ENCODE assay signal across 8 cellular contexts in the genomic region with DNA sequence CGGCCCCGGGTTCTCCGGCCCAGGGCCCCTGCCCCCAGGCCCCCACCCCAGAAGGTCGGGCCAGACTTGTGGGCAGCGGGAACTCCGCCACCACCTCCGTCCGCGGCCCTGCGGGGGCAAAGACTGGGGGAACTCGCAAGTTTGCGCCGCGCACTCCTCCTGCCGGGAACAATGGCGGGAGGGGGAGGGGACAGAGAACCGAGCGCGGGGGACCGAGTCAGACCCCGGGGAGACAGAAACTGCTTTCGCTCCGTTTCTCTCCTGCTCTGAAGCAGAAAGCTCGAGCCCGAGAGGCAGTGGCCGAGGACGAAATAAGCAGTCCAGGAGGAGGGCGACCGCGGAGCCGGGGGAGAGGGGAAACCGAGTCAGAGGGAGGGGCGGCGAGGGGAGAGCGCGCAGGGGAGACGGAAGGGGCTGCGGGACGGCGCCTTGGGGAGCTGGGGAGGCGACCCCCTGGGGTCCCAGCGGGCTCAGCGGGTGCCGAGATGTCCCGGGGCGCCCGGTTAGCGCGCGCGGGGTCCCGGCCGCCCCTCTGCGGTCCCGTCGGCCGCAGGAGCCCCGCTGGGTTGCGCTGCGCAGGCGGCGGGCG. TPM values are rescaled to one million over a fixed set of nuclear protein-coding genes. Genes with fewer than 3 reads are reported as not detected.
DNase-seq lines count a peak whose midpoint lies in the region; ATAC-seq, FAIRE-seq and TF ChIP-seq lines count a peak whose summit lies in the region.

No MANE protein-coding gene starts in this region.

- H3K79me2 ChIP-seq in GM12878 (ENCODE audit: control insufficient read depth, insufficient read depth, low read length), result no peaks in the 10 kb centered on the region

- no peaks in the 10 kb centered on the region for H3K36me3 Mint-ChIP-seq in CD4-positive, alpha-beta T cell (ENCODE audit: low read depth)
- peaks cover 6% of the 10 kb centered on the region for H3K36me3 Mint-ChIP-seq in stimulated activated memory B cell treated with anti-CD40 and anti-IgM and Interleukin-4, amounts not matched to agents 10 μg/mL and 1 μg/mL and 100 μg/mL, for 72 hours

- H3K27me3 Mint-ChIP-seq in CD4-positive, alpha-beta T cell, result no peaks in the 10 kb centered on the region
- H3K27me3 Mint-ChIP-seq in stimulated activated memory B cell treated with anti-CD40 and anti-IgM and Interleukin-4, amounts not matched to agents 10 μg/mL and 1 μg/mL and 100 μg/mL, for 72 hours, result no peaks in the 10 kb centered on the region

- no peak overlapping the region for H3K27ac Mint-ChIP-seq in CD4-positive, alpha-beta T cell
- H3K27ac Mint-ChIP-seq in stimulated activated memory B cell treated with anti-CD40 and anti-IgM and Interleukin-4, amounts not matched to agents 10 μg/mL and 1 μg/mL and 100 μg/mL, for 72 hours, result peak overlapping the region; percentile 86

- in situ Hi-C loops in GM12878 (cut with MboI), result no loop called here

- no TSS peak for BruUV-seq in GM12878 (replicated peaks; lab: Mats Ljungman, UMichigan)

- peak overlapping the region; percentile 44 for H3K4me2 ChIP-seq in GM12878 (ENCODE audit: control insufficient read depth, insufficient read depth)

- H4K20me1 ChIP-seq in GM12878 (ENCODE audit: control insufficient read depth, insufficient read depth), result no peaks in the 10 kb centered on the region; the same call in 1 of the 2 replicates

- no peaks in the 10 kb centered on the region for H3K36me3 ChIP-seq in GM12878 (ENCODE audit: control insufficient read depth in 2 of 2, insufficient read depth in 2 of 2, low read length in 1 of 2)

- no peaks in the 10 kb centered on the region for H3K4me1 ChIP-seq in GM12878 (ENCODE audit: control insufficient read depth, insufficient read depth, low read length)

- no peak overlapping the region for H3K27ac ChIP-seq in CD4-positive, alpha-beta T cell (ENCODE audit: low read depth, low read length)
- no peak overlapping the region for H3K27ac ChIP-seq in GM12878 (ENCODE audit: control insufficient read depth, insufficient read depth)

- WGBS in GM12878 (ENCODE audit: insufficient coverage, insufficient replicate concordance, low lambda C conversion rate, missing lambda C conversion rate), result 3% methylated on average over 39 of the region's 63 CpGs

- RAD21 ChIA-PET in GM12878 (lab: Charles Lee; ENCODE audit: unreplicated experiment), result no interaction called here

- TF ChIP-seq RAD21 in GM12878 (IDR thresholded peaks at IDR 0.05; ENCODE audit: insufficient read depth, low read depth, low read length), result no peak

- H3K9ac ChIP-seq in GM12878 (ENCODE audit: control insufficient read depth, insufficient read depth, low read length), result no peak overlapping the region

- TF ChIP-seq CTCF in CD4-positive, alpha-beta T cell (IDR thresholded peaks at IDR 0.05), result no peak
- no peak for TF ChIP-seq CTCF in GM12878 (IDR thresholded peaks at IDR 0.05 in 2 of 3, conservative IDR thresholded peaks at IDR 0.05 in 1 of 3; ENCODE audit: control insufficient read depth in 2 of 3, extremely low read depth in 1 of 3, insufficient read depth in 1 of 3, low read depth in 3 of 3, low read length in 3 of 3)

- CTCF ChIA-PET in CD4-positive, alpha-beta T cell (lab: Charles Lee), result no interaction called here
- CTCF ChIA-PET in GM12878 (lab: Yijun Ruan, JAX), result no interaction called here

- peak overlapping the region; percentile 18 for H2AFZ ChIP-seq in GM12878 (ENCODE audit: control insufficient read depth, low read depth, low read length)

- no peak for TF ChIP-seq EP300 in GM12878 (IDR thresholded peaks at IDR 0.05; ENCODE audit: borderline replicate concordance in 1 of 2, control insufficient read depth in 1 of 2, low read depth in 2 of 2, low read length in 2 of 2)

- DNase-seq in CD4-positive, alpha-beta T cell, result peak in 1 of 10 experiments; percentile 49
- DNase-seq in NCI-H748 (lab: John Stamatoyannopoulos, UW; ENCODE audit: unreplicated experiment) (peak; percentile 54), GM12878 (ENCODE audit: low read depth, low spot score) (no peak), left lobe of liver (ENCODE audit: low spot score) (no peak), NCI-H2196 (lab: John Stamatoyannopoulos, UW; ENCODE audit: unreplicated experiment) (no peak)
- DNase-seq in NK-92 treated with Interleukin-12 subunit alpha and Interleukin-12 subunit beta, amount 100 ng/mL, for 24 hours (lab: John Stamatoyannopoulos, UW), result no peak

- peak overlapping the region; percentile 27; the same call in 1 of the 2 replicates for H3K4me3 ChIP-seq in GM12878

- peak overlapping the region; percentile 73 for H3K4me3 Mint-ChIP-seq in CD4-positive, alpha-beta T cell
- H3K4me3 Mint-ChIP-seq in stimulated activated memory B cell treated with anti-CD40 and anti-IgM and Interleukin-4, amounts not matched to agents 10 μg/mL and 1 μg/mL and 100 μg/mL, for 72 hours, result peak overlapping the region; percentile 94

- FAIRE-seq in GM12878 (lab: Jason Lieb, UNC), result no peak

- no peaks in the 10 kb centered on the region for H3K9me3 Mint-ChIP-seq in CD4-positive, alpha-beta T cell
- H3K9me3 Mint-ChIP-seq in stimulated activated memory B cell treated with anti-CD40 and anti-IgM and Interleukin-4, amounts not matched to agents 10 μg/mL and 1 μg/mL and 100 μg/mL, for 72 hours, result no peaks in the 10 kb centered on the region

- POLR2A ChIA-PET in CD4-positive, alpha-beta T cell (lab: Charles Lee), result interaction anchor here (0.6 to 1.4 kb wide), 3 partner anchors 129 to 152 kb away, joined by 3 to 4 read pairs (median 3); no protein-coding TSS in a partner anchor
- POLR2A ChIA-PET in GM12878 (lab: Charles Lee), result no interaction called here

- ATAC-seq in CD4-positive, alpha-beta T cell (ENCODE audit: poor library complexity), result no peak
- ATAC-seq in GM12878 (no peak), left lobe of liver (peak; percentile 5), HG03097 (IDR thresholded peaks at IDR 0.05; ENCODE audit: low FRiP score, unreplicated experiment) (no peak)
- peak; percentile 37 for ATAC-seq in stimulated activated memory B cell treated with anti-CD40 and anti-IgM and Interleukin-4, amounts not matched to agents 10 μg/mL and 1 μg/mL and 100 μg/mL, for 72 hours

- H3K27me3 ChIP-seq in CD4-positive, alpha-beta T cell (ENCODE audit: control insufficient read depth, insufficient read depth, low read length), result no peaks in the 10 kb centered on the region
- H3K27me3 ChIP-seq in GM12878 (replicated peaks in 1 of 2; ENCODE audit: control insufficient read depth in 2 of 2, insufficient read depth in 2 of 2, low read length in 1 of 2), result peaks cover 0 to 6% of the 10 kb centered on the region in 2 experiments; a peak in 3 of 4 replicates

- no peaks in the 10 kb centered on the region for H3K9me3 ChIP-seq in CD4-positive, alpha-beta T cell (ENCODE audit: control insufficient read depth, low read length)
- peaks cover 2% of the 10 kb centered on the region; the same call in 1 of the 3 replicates for H3K9me3 ChIP-seq in GM12878 (replicated peaks; ENCODE audit: control insufficient read depth, insufficient read depth, low read length)

- H3K4me1 Mint-ChIP-seq in CD4-positive, alpha-beta T cell (ENCODE audit: low read depth), result peaks cover 5% of the 10 kb centered on the region
- peaks cover 66% of the 10 kb centered on the region for H3K4me1 Mint-ChIP-seq in stimulated activated memory B cell treated with anti-CD40 and anti-IgM and Interleukin-4, amounts not matched to agents 10 μg/mL and 1 μg/mL and 100 μg/mL, for 72 hours

- intact Hi-C loops in CD4-positive, alpha-beta T cell (cut with DNase I, micrococcal nuclease), result no loop called here
- intact Hi-C loops in GM12878 (cut with micrococcal nuclease; ENCODE audit: unreplicated experiment), result no loop called here

- no peak for TF ChIP-seq POLR2A in GM12878 (IDR thresholded peaks at IDR 0.05; ENCODE audit: low read depth, low read length)

- SMC1A ChIA-PET in GM12878 (lab: Charles Lee; ENCODE audit: uncharacterized antibody, unreplicated experiment), result no interaction called here

TF ChIP-seq in GM12878, 131 proteins besides CTCF, POLR2A, EP300 and RAD21 (continues in another document):
- TF ChIP-seq SREBF2 (IDR thresholded peaks at IDR 0.05; ENCODE audit: low read length) (no peak), MTA3 (IDR thresholded peaks at IDR 0.05; ENCODE audit: borderline replicate concordance, low read length) (no peak), TAF1 (IDR thresholded peaks at IDR 0.05; ENCODE audit: borderline replicate concordance, low read depth, low read length) (no peak), E2F4 (IDR thresholded peaks at IDR 0.05; ENCODE audit: low read depth, low read length) (no peak), BRCA1 (IDR thresholded peaks at IDR 0.05; ENCODE audit: low read depth, low read length) (no peak)

RNA-seq across cellular contexts. Expression of gene TP53I11, which starts 0.6 kb away (rescaled TPM):
- 1 to 10 TPM; 3.5 to 4.6 TPM for total RNA-seq in CD4-positive, alpha-beta T cell
- total RNA-seq in GM12878 (2013; cell fraction: nucleolus; rRNA removed), result not detected in 2 replicates
- total RNA-seq in GM12878 (2014; rRNA removed) (0.17 TPM in 1 of 2 replicates, not detected in the other), GM12878 (2014; rRNA removed; fragmentation: Illumina TruSeq; extraction: Trizol) (not detected in 2 replicates), GM12878 (2021) (0.21 and 0.23 TPM in 2 replicates), left lobe of liver (8.7 TPM)
- polyA plus RNA-seq in GM12878 (2011; ENCODE audit: low read depth), result 0.30 TPM
- polyA plus RNA-seq in GM12878 (2011; rRNA removed) (0.10 and 0.27 TPM in 2 replicates), GM12878 (2014; fragmentation: Illumina TruSeq; extraction: Trizol) (0.03 TPM in 1 of 2 replicates, not detected in the other), GM12878 (2014; fragmentation: Nextera tagmentation; extraction: Ambion mirVana) (not detected), GM12878 (2014; rRNA removed) (0.08 and 0.24 TPM in 2 replicates), GM12878 (2016; fragmentation: Nextera tagmentation; extraction: Ambion mirVana) (under 1 TPM; 0.15 to 0.28 TPM)
- 0.39 and 0.60 TPM in 2 replicates for polyA plus RNA-seq in GM12878 (2011; cell fraction: cytosol; rRNA removed)
- 0.57 and 0.85 TPM in 2 replicates for polyA plus RNA-seq in GM12878 (2011; cell fraction: nucleus; rRNA removed)
- polyA plus RNA-seq in GM12878 (2012), result 1.2 and 1.5 TPM in 2 replicates
- polyA minus RNA-seq in GM12878 (2011; rRNA and poly(A)+ RNA removed), result 0.15 and 0.77 TPM in 2 replicates
- 1.1 TPM in 1 of 2 replicates, not detected in the other for polyA minus RNA-seq in GM12878 (2011; cell fraction: cytosol; rRNA and poly(A)+ RNA removed)
- 0.60 and 1.4 TPM in 2 replicates for polyA minus RNA-seq in GM12878 (2011; cell fraction: nucleus; rRNA and poly(A)+ RNA removed)

Comparison
In these comparisons a context has a peak if more than half of its experiments do, and no peak if none do; other contexts are left out.
1. ATAC-seq: peak in left lobe of liver (single experiment) and stimulated activated memory B cell treated with anti-CD40 and anti-IgM and Interleukin-4, amounts not matched to agents 10 μg/mL and 1 μg/mL and 100 μg/mL, for 72 hours (single experiment); none in CD4-positive, alpha-beta T cell (single experiment), GM12878 (single experiment) and HG03097 (single experiment).